ENCODE assay signal across 10 cellular contexts in the genomic region with DNA sequence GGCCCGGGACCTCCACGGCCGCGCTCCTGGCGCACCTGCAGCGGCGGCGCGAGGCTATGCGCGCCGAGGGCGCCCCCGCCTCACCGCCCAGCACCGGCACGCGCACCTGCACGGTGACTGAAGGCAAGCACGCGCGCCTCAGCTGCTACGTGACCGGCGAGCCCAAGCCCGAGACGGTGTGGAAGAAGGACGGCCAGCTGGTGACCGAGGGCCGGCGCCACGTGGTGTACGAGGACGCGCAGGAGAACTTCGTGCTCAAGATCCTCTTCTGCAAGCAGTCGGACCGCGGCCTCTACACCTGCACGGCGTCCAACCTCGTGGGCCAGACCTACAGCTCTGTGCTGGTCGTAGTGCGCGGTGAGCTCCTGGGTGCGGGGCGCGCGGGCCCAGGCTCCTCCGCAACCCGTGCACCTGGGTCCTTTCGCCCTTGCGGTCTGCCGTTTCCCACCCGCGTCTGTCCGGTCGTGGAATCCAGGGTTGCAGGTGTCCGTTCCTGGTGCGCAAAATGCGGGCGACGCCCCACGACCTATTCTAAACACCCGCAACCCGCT. TPM values are rescaled to one million over a fixed set of nuclear protein-coding genes. Genes with fewer than 3 reads are reported as not detected.
DNase-seq lines count a peak whose midpoint lies in the region; ATAC-seq, FAIRE-seq and TF ChIP-seq lines count a peak whose summit lies in the region.
"Had no signal": no experiment of that assay in that cellular context is flagged by ENCODE, and none has a peak within 500 bp of the region (broad histone marks: within the 10 kb centered on the region; RNA-seq: fewer than 3 reads in every experiment).

No MANE protein-coding gene starts in this region.

- no peak overlapping the region for H3K4me2 ChIP-seq in Karpas-422 (ENCODE audit: low read depth, low read length, poor library complexity, severe bottlenecking)

- H3K27ac Mint-ChIP-seq in T-helper 17 cell: no peak overlapping the region

- H4K20me1 ChIP-seq in Karpas-422 (ENCODE audit: insufficient read depth, low read depth, low read length): no peaks in the 10 kb centered on the region

- H3K27me3 Mint-ChIP-seq in T-helper 17 cell: no peaks in the 10 kb centered on the region

- peaks cover 5% of the 10 kb centered on the region for H3K4me1 Mint-ChIP-seq in T-helper 17 cell

- H3K27ac ChIP-seq in skin epidermis (no peak overlapping the region), Karpas-422 (ENCODE audit: low read length) (no peak overlapping the region)

- H3K4me3 Mint-ChIP-seq in T-helper 17 cell: peak overlapping the region; percentile 92

- H3K9me3 ChIP-seq in T-helper 17 cell (ENCODE audit: control insufficient read depth, low read length, poor library complexity, severe bottlenecking): no peaks in the 10 kb centered on the region
- H3K9me3 ChIP-seq in iPS-15b (ENCODE audit: control insufficient read depth, insufficient read depth, low read length): no peaks in the 10 kb centered on the region
- no peaks in the 10 kb centered on the region for H3K9me3 ChIP-seq in Karpas-422 (ENCODE audit: low read length)

- ATAC-seq in T-helper 17 cell (no peak), GM21390 (IDR thresholded peaks at IDR 0.05; ENCODE audit: unreplicated experiment) (no peak)

- H2AFZ ChIP-seq in Karpas-422 (ENCODE audit: low read length): no peak overlapping the region

- H3K79me2 ChIP-seq in Karpas-422 (ENCODE audit: low read length): no peaks in the 10 kb centered on the region; the same call in 1 of the 2 replicates

- peaks cover 5% of the 10 kb centered on the region for H3K27me3 ChIP-seq in iPS-15b (ENCODE audit: control insufficient read depth, insufficient read depth, low read length)
- no peaks in the 10 kb centered on the region for H3K27me3 ChIP-seq in Karpas-422 (ENCODE audit: low read length)

- no peaks in the 10 kb centered on the region for H3K4me1 ChIP-seq in iPS-15b (ENCODE audit: control insufficient read depth, insufficient read depth, low read length)
- H3K4me1 ChIP-seq in Karpas-422 (ENCODE audit: low read length): peaks cover 4% of the 10 kb centered on the region

- DNase-seq in ELF-1 (ENCODE audit: low read depth, low spot score) (peak; percentile 53), T-helper 17 cell (no peak), hypothalamus (lab: John Stamatoyannopoulos, UW) (no peak), Karpas-422 (no peak), GM12891 (ENCODE audit: insufficient read length, low spot score) (no peak)
- DNase-seq: midbrain, NCI-H2081 treated with DMSO at 0.1 percent for 48 hours had no signal

- H3K9ac ChIP-seq in iPS-15b (ENCODE audit: low read depth, low read length) (no peak overlapping the region), Karpas-422 (ENCODE audit: low read length) (no peak overlapping the region)

- no peak for TF ChIP-seq POLR2A in GM12891 (IDR thresholded peaks at IDR 0.05; ENCODE audit: low read depth, low read length)

- H3K36me3 ChIP-seq in iPS-15b (ENCODE audit: control insufficient read depth, insufficient read depth, low read length) (no peaks in the 10 kb centered on the region), Karpas-422 (ENCODE audit: insufficient read depth, low read length) (no peaks in the 10 kb centered on the region)

- FAIRE-seq in GM12891 (lab: Jason Lieb, UNC): no peak

- H3K9me2 ChIP-seq in Karpas-422 (replicated peaks; ENCODE audit: insufficient read depth, low read length): no peaks in the 10 kb centered on the region

- H3K4me3 ChIP-seq in iPS-15b (ENCODE audit: low read depth, low read length) (peak overlapping the region; percentile 49), skin epidermis (peak overlapping the region in 6 of 7 experiments; percentile 17 to 53 (median 48)), Karpas-422 (ENCODE audit: low read length) (no peak overlapping the region)

- no peaks in the 10 kb centered on the region for H3K36me3 Mint-ChIP-seq in T-helper 17 cell (ENCODE audit: low read depth)

TF ChIP-seq in GM12891, 5 proteins besides CTCF, POLR2A, EP300 and RAD21:
- TF ChIP-seq POLR2AphosphoS5 (IDR thresholded peaks at IDR 0.05; ENCODE audit: low read depth, low read length) (no peak), PAX5 (IDR thresholded peaks at IDR 0.05; ENCODE audit: insufficient read depth, low read length, severe bottlenecking) (no peak), POU2F2 (IDR thresholded peaks at IDR 0.05; ENCODE audit: low read depth, low read length) (no peak), TAF1 (IDR thresholded peaks at IDR 0.05; ENCODE audit: low read depth, low read length) (no peak), SPI1 (IDR thresholded peaks at IDR 0.05; ENCODE audit: low read depth, low read length) (no peak)

RNA-seq across cellular contexts. Expression of a gene that starts 4.6 kb away (rescaled TPM):
- total RNA-seq in T-helper 17 cell: 10 to 100 TPM; 23.1 to 34.2 TPM
- total RNA-seq in Karpas-422 (2014; rRNA removed; shearing (Covaris generic); ENCODE audit: low replicate concordance): 17.5 and 24.4 TPM in 2 replicates
- 0.05 TPM for polyA plus RNA-seq in GM12891 (2012; ENCODE audit: low read depth, missing spikeins)

RNA-seq across cellular contexts. Expression of a gene that starts 46.9 kb away (rescaled TPM):
- 10 to 100 TPM; 16.3 to 18.2 TPM for total RNA-seq in T-helper 17 cell
- total RNA-seq in Karpas-422 (2014; rRNA removed; shearing (Covaris generic); ENCODE audit: low replicate concordance): 3.2 and 3.6 TPM in 2 replicates
- polyA plus RNA-seq in GM12891 (2012; ENCODE audit: low read depth, missing spikeins): 3.2 TPM
